2 cellular contexts compared by ENCODE assay signal in genomic region chr17:39002991-39003715, GRCh38.
TF ChIP-seq lines count a peak whose summit lies in the region.

No MANE protein-coding gene starts in this region.

TF ChIP-seq in IMR-90, 13 proteins besides CTCF, POLR2A, EP300 and RAD21 (continued from another document):
- TF ChIP-seq RFX5 (IDR thresholded peaks at IDR 0.05; ENCODE audit: low read depth, low read length) = no peak
- TF ChIP-seq ELK1 (IDR thresholded peaks at IDR 0.05; ENCODE audit: borderline replicate concordance, low read depth, low read length) = no peak
- no peak for TF ChIP-seq RCOR1 (IDR thresholded peaks at IDR 0.05; ENCODE audit: insufficient replicate concordance, low read length)
- no peak for TF ChIP-seq USF2 (IDR thresholded peaks at IDR 0.05; ENCODE audit: low read depth, low read length)
- TF ChIP-seq MAFK (IDR thresholded peaks at IDR 0.05; ENCODE audit: low read depth, low read length) = no peak
- no peak for TF ChIP-seq BHLHE40 (IDR thresholded peaks at IDR 0.05; ENCODE audit: low read depth, low read length)

TF ChIP-seq in HEK293T, 16 proteins besides CTCF, POLR2A, EP300 and RAD21 (continued from another document):
- TF ChIP-seq, protein P1, sequence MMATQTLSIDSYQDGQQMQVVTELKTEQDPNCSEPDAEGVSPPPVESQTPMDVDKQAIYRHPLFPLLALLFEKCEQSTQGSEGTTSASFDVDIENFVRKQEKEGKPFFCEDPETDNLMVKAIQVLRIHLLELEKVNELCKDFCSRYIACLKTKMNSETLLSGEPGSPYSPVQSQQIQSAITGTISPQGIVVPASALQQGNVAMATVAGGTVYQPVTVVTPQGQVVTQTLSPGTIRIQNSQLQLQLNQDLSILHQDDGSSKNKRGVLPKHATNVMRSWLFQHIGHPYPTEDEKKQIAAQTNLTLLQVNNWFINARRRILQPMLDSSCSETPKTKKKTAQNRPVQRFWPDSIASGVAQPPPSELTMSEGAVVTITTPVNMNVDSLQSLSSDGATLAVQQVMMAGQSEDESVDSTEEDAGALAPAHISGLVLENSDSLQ (IDR thresholded peaks at IDR 0.05) = no peak
- no peak for TF ChIP-seq HDGF (IDR thresholded peaks at IDR 0.05; ENCODE audit: borderline replicate concordance)
- TF ChIP-seq ARNT (IDR thresholded peaks at IDR 0.05) = no peak
